8 cellular contexts compared by ENCODE assay signal in the genomic region with DNA sequence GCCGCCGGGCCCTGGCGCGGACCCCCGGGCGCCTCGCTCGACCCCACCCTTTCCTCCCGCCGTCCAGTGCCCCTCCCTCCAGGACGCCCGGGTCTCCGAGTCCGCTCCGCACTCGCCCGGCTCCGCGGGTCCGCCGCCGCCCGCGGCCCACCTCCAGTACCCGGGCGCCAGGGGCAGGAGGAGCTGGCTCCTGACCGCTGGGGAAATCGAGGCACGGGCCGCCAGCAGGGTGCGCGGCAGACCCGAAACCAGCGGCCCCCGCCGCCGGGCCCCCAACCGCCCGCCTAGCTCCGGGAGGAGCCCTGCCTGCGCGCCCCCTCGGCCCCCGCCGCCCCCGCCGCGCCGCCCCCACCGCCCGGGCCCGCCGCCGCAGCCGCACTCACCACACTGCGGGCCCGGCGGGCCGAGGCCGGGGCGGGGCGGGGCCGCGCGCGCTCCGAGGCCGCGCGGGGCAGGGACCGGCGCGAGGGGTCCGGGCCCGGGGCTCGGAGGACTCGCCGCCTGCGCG. TPM values are rescaled to one million over a fixed set of nuclear protein-coding genes. Genes with fewer than 3 reads are reported as not detected.
A peak's percentile ranks its signal among the peaks of the same experiment; 100 is the strongest.
DNase-seq lines count a peak whose midpoint lies in the region; ATAC-seq and TF ChIP-seq lines count a peak whose summit lies in the region.

No MANE protein-coding gene starts in this region.

- H3K36me3 ChIP-seq in kidney epithelial cell (ENCODE audit: control insufficient read depth, insufficient read depth, low read length), result no peaks in the 10 kb centered on the region

- CTCF ChIA-PET in activated CD4-positive, alpha-beta T cell treated with anti-CD3 and anti-CD28 coated beads, Interleukin-2, amount 10 ng/mL, durations not matched to agents 7 days and 5 days (lab: Charles Lee), result interaction anchor here (1.2 to 3.7 kb wide), 6 partner anchors 13 to 57 kb away, joined by 3 to 15 read pairs (median 4); a partner anchor contains a TSS

- DNase-seq in activated CD4-positive, alpha-beta T cell treated with anti-CD3 and anti-CD28 coated beads, Interleukin-2, amount 10 ng/mL, durations not matched to agents 7 days and 5 days, result no peak
- DNase-seq in activated CD4-positive, alpha-beta T cell treated with anti-CD3 and anti-CD28 coated beads for 1 hour, result no peak
- DNase-seq in activated naive CD8-positive, alpha-beta T cell treated with anti-CD3 and anti-CD28 coated beads, Interleukin-2, amount 50 U/mL, for 24 hours, result no peak
- DNase-seq in kidney epithelial cell (ENCODE audit: low read depth) (no peak), type B pancreatic cell (ENCODE audit: extremely low spot score, unreplicated experiment) (no peak), left lobe of liver (ENCODE audit: low spot score) (no peak), UCSD-AML1 (lab: John Stamatoyannopoulos, UW; ENCODE audit: unreplicated experiment) (no peak)

- POLR2A ChIA-PET in activated CD4-positive, alpha-beta T cell treated with anti-CD3 and anti-CD28 coated beads, Interleukin-2, amount 10 ng/mL, durations not matched to agents 7 days and 5 days (lab: Charles Lee), result no interaction called here

- peaks cover 9% of the 10 kb centered on the region for H3K27me3 ChIP-seq in kidney epithelial cell (ENCODE audit: control insufficient read depth, insufficient read depth, low read length)

- no peak for TF ChIP-seq CTCF in kidney epithelial cell (IDR thresholded peaks at IDR 0.05; ENCODE audit: insufficient read depth, low read length, poor library complexity, severe bottlenecking)
- TF ChIP-seq CTCF in type B pancreatic cell (conservative IDR thresholded peaks at IDR 0.05), result no peak

- H3K4me3 Mint-ChIP-seq in activated CD4-positive, alpha-beta T cell treated with anti-CD3 and anti-CD28 coated beads, Interleukin-2, amount 10 ng/mL, durations not matched to agents 7 days and 5 days, result peak overlapping the region; percentile 62
- H3K4me3 Mint-ChIP-seq in activated naive CD8-positive, alpha-beta T cell treated with anti-CD3 and anti-CD28 coated beads, Interleukin-2, amount 50 U/mL, for 24 hours, result peak overlapping the region; percentile 83
- no peak overlapping the region for H3K4me3 Mint-ChIP-seq in type B pancreatic cell

- peaks cover 7% of the 10 kb centered on the region for H3K27me3 Mint-ChIP-seq in activated CD4-positive, alpha-beta T cell treated with anti-CD3 and anti-CD28 coated beads, Interleukin-2, amount 10 ng/mL, durations not matched to agents 7 days and 5 days
- peaks cover 4% of the 10 kb centered on the region for H3K27me3 Mint-ChIP-seq in activated naive CD8-positive, alpha-beta T cell treated with anti-CD3 and anti-CD28 coated beads, Interleukin-2, amount 50 U/mL, for 24 hours
- no peaks in the 10 kb centered on the region for H3K27me3 Mint-ChIP-seq in type B pancreatic cell

- peaks cover 4% of the 10 kb centered on the region for H3K36me3 Mint-ChIP-seq in activated CD4-positive, alpha-beta T cell treated with anti-CD3 and anti-CD28 coated beads, Interleukin-2, amount 10 ng/mL, durations not matched to agents 7 days and 5 days (ENCODE audit: low read depth)
- H3K36me3 Mint-ChIP-seq in activated naive CD8-positive, alpha-beta T cell treated with anti-CD3 and anti-CD28 coated beads, Interleukin-2, amount 50 U/mL, for 24 hours (ENCODE audit: low read depth), result peaks cover 3% of the 10 kb centered on the region
- peaks cover 1% of the 10 kb centered on the region for H3K36me3 Mint-ChIP-seq in type B pancreatic cell

- ATAC-seq in HG03108 (IDR thresholded peaks at IDR 0.05; ENCODE audit: unreplicated experiment) (peak; percentile 7), left lobe of liver (no peak)
- no peak for ATAC-seq in activated naive CD8-positive, alpha-beta T cell treated with anti-CD3 and anti-CD28 coated beads, Interleukin-2, amount 50 U/mL, for 24 hours

- H3K9me3 Mint-ChIP-seq in activated CD4-positive, alpha-beta T cell treated with anti-CD3 and anti-CD28 coated beads, Interleukin-2, amount 10 ng/mL, durations not matched to agents 7 days and 5 days, result no peaks in the 10 kb centered on the region
- H3K9me3 Mint-ChIP-seq in activated naive CD8-positive, alpha-beta T cell treated with anti-CD3 and anti-CD28 coated beads, Interleukin-2, amount 50 U/mL, for 24 hours, result no peaks in the 10 kb centered on the region
- H3K9me3 Mint-ChIP-seq in type B pancreatic cell, result no peaks in the 10 kb centered on the region

- H3K4me3 ChIP-seq in kidney epithelial cell (ENCODE audit: low read depth, low read length), result peak overlapping the region; percentile 81

- peaks cover 35% of the 10 kb centered on the region for H3K4me1 Mint-ChIP-seq in activated CD4-positive, alpha-beta T cell treated with anti-CD3 and anti-CD28 coated beads, Interleukin-2, amount 10 ng/mL, durations not matched to agents 7 days and 5 days
- H3K4me1 Mint-ChIP-seq in activated naive CD8-positive, alpha-beta T cell treated with anti-CD3 and anti-CD28 coated beads, Interleukin-2, amount 50 U/mL, for 24 hours, result peaks cover 31% of the 10 kb centered on the region
- peaks cover 18% of the 10 kb centered on the region for H3K4me1 Mint-ChIP-seq in type B pancreatic cell (ENCODE audit: unreplicated experiment)

- no peak overlapping the region for H3K27ac Mint-ChIP-seq in activated CD4-positive, alpha-beta T cell treated with anti-CD3 and anti-CD28 coated beads, Interleukin-2, amount 10 ng/mL, durations not matched to agents 7 days and 5 days
- no peak overlapping the region for H3K27ac Mint-ChIP-seq in activated naive CD8-positive, alpha-beta T cell treated with anti-CD3 and anti-CD28 coated beads, Interleukin-2, amount 50 U/mL, for 24 hours
- peak overlapping the region; percentile 39 for H3K27ac Mint-ChIP-seq in type B pancreatic cell

RNA-seq across cellular contexts. Expression of a gene that starts 0.3 kb away (rescaled TPM):
- total RNA-seq in activated CD4-positive, alpha-beta T cell treated with anti-CD3 and anti-CD28 coated beads, Interleukin-2, amount 10 ng/mL, durations not matched to agents 7 days and 5 days, result 10 to 100 TPM; 15.8 to 20.2 TPM
- total RNA-seq in kidney epithelial cell (39.7 and 41.1 TPM in 2 replicates), type B pancreatic cell (ENCODE audit: low replicate concordance) (22.4 and 30.0 TPM in 2 replicates), left lobe of liver (12.6 TPM)

RNA-seq across cellular contexts. Expression of a gene that starts 9.2 kb away (rescaled TPM):
- total RNA-seq in activated CD4-positive, alpha-beta T cell treated with anti-CD3 and anti-CD28 coated beads, Interleukin-2, amount 10 ng/mL, durations not matched to agents 7 days and 5 days, result 10 to 100 TPM; 55.6 to 71.2 TPM
- total RNA-seq in kidney epithelial cell (26.4 and 31.3 TPM in 2 replicates), type B pancreatic cell (ENCODE audit: low replicate concordance) (29.9 and 46.0 TPM in 2 replicates), left lobe of liver (18.0 TPM)

RNA-seq across cellular contexts. Expression of a gene that starts 9.9 kb away (rescaled TPM):
- total RNA-seq in activated CD4-positive, alpha-beta T cell treated with anti-CD3 and anti-CD28 coated beads, Interleukin-2, amount 10 ng/mL, durations not matched to agents 7 days and 5 days, result 10 to 100 TPM; 22.8 to 26.9 TPM
- total RNA-seq in kidney epithelial cell (132 and 166 TPM in 2 replicates), type B pancreatic cell (ENCODE audit: low replicate concordance) (110 and 127 TPM in 2 replicates), left lobe of liver (5.2 TPM)

RNA-seq across cellular contexts. Expression of a gene that starts 16.0 kb away (rescaled TPM):
- 10 to 100 TPM; 37.6 to 39.0 TPM for total RNA-seq in activated CD4-positive, alpha-beta T cell treated with anti-CD3 and anti-CD28 coated beads, Interleukin-2, amount 10 ng/mL, durations not matched to agents 7 days and 5 days
- total RNA-seq in kidney epithelial cell, result 30.4 and 41.1 TPM in 2 replicates
- total RNA-seq in type B pancreatic cell (ENCODE audit: low replicate concordance), result 46.8 and 50.4 TPM in 2 replicates
- 113 TPM for total RNA-seq in left lobe of liver

RNA-seq across cellular contexts. Expression of a gene that starts 19.8 kb away (rescaled TPM):
- not detected for total RNA-seq in activated CD4-positive, alpha-beta T cell treated with anti-CD3 and anti-CD28 coated beads, Interleukin-2, amount 10 ng/mL, durations not matched to agents 7 days and 5 days
- total RNA-seq in kidney epithelial cell (not detected in 2 replicates), type B pancreatic cell (ENCODE audit: low replicate concordance) (not detected in 2 replicates), left lobe of liver (not detected)
